In genomic region chr1:176522310-176522846, GRCh38 we compare ENCODE assay signal across 12 cellular contexts. TPM values are rescaled to one million over a fixed set of nuclear protein-coding genes. Genes with fewer than 3 reads are reported as not detected.
A peak's percentile ranks its signal among the peaks of the same experiment; 100 is the strongest.
DNase-seq lines count a peak whose midpoint lies in the region; ATAC-seq and TF ChIP-seq lines count a peak whose summit lies in the region.
"Had no signal": no experiment of that assay in that cellular context is flagged by ENCODE, and none has a peak within 500 bp of the region (broad histone marks: within the 10 kb centered on the region; RNA-seq: fewer than 3 reads in every experiment).

No MANE protein-coding gene starts in this region.

- H3K27me3 ChIP-seq in esophagus muscularis mucosa: peaks cover 0 to 4% (median 0%) of the 10 kb centered on the region in 4 donors

- TF ChIP-seq CTCF in esophagus muscularis mucosa (IDR thresholded peaks at IDR 0.05): no peak
- no peak for TF ChIP-seq CTCF in mucosa of descending colon (IDR thresholded peaks at IDR 0.05)

- no peak overlapping the region for H3K27ac Mint-ChIP-seq in activated naive CD4-positive, alpha-beta T cell treated with anti-CD3 and anti-CD28 coated beads, Interleukin-2, amount 50 U/mL, for 72 hours
- H3K27ac Mint-ChIP-seq: CD4-positive, alpha-beta T cell had no signal

- H3K9me3 Mint-ChIP-seq in activated naive CD4-positive, alpha-beta T cell treated with anti-CD3 and anti-CD28 coated beads, Interleukin-2, amount 50 U/mL, for 72 hours: peaks cover 0 to 11% of the 10 kb centered on the region in 2 donors
- H3K9me3 Mint-ChIP-seq: CD4-positive, alpha-beta T cell had no signal

- ATAC-seq in mucosa of descending colon: peak; percentile 55
- ATAC-seq in activated naive CD4-positive, alpha-beta T cell treated with anti-CD3 and anti-CD28 coated beads, Interleukin-2, amount 50 U/mL, for 72 hours: no peak
- ATAC-seq in HG03565 (IDR thresholded peaks at IDR 0.05; ENCODE audit: unreplicated experiment): no peak

- H3K4me1 ChIP-seq in esophagus muscularis mucosa: no peaks in the 10 kb centered on the region
- H3K4me1 ChIP-seq in mucosa of descending colon (ENCODE audit: low read depth): no peaks in the 10 kb centered on the region

- WGBS in esophagus muscularis mucosa: 74% methylated on average over 3 of the region's 3 CpGs

- H3K36me3 ChIP-seq in esophagus muscularis mucosa (no peaks in the 10 kb centered on the region), mucosa of descending colon (ENCODE audit: low read depth) (no peaks in the 10 kb centered on the region)

- peaks cover 0 to 10% of the 10 kb centered on the region in 2 donors for H3K36me3 Mint-ChIP-seq in activated naive CD4-positive, alpha-beta T cell treated with anti-CD3 and anti-CD28 coated beads, Interleukin-2, amount 50 U/mL, for 72 hours

- H3K9me3 ChIP-seq in esophagus muscularis mucosa (no peaks in the 10 kb centered on the region), mucosa of descending colon (no peaks in the 10 kb centered on the region)

- no peak overlapping the region for H3K4me3 ChIP-seq in esophagus muscularis mucosa
- H3K4me3 ChIP-seq in mucosa of descending colon: no peak overlapping the region
- H3K4me3 ChIP-seq: SK-N-MC had no signal

- intact Hi-C loops in esophagus muscularis mucosa (cut with DNase I): no loop called here
- intact Hi-C loops in mucosa of descending colon (cut with DNase I, micrococcal nuclease): no loop called here

- TF ChIP-seq EP300 in esophagus muscularis mucosa (IDR thresholded peaks at IDR 0.05): no peak

- DNase-seq in DMS153 treated with DMSO at 0.1 percent for 48 hours (lab: John Stamatoyannopoulos, UW; ENCODE audit: unreplicated experiment) (peak; percentile 22), LoVo (ENCODE audit: low spot score) (peak; percentile 2), esophagus muscularis mucosa (ENCODE audit: extremely low spot score) (peak; percentile 88), mucosa of descending colon (no peak), DMS 273 treated with DMSO at 0.1 percent for 48 hours (lab: John Stamatoyannopoulos, UW) (no peak)
- DNase-seq in activated naive CD4-positive, alpha-beta T cell treated with anti-CD3 and anti-CD28 coated beads, Interleukin-2, amount 50 U/mL, for 72 hours (ENCODE audit: low spot score in 2 of 2): no peak
- DNase-seq: CD4-positive, alpha-beta T cell; KG1; NCI-H187 treated with DMSO at 0.1 percent for 48 hours; NCI-H2171 treated with DMSO at 0.1 percent for 48 hours had no signal

- TF ChIP-seq POLR2A in esophagus muscularis mucosa (IDR thresholded peaks at IDR 0.05; ENCODE audit: low read depth): no peak

- no peak overlapping the region for H3K27ac ChIP-seq in esophagus muscularis mucosa (replicated peaks in 1 of 4)
- H3K27ac ChIP-seq: SK-N-MC had no signal

RNA-seq across cellular contexts. Expression of gene PAPPA2, which starts 59.4 kb away (rescaled TPM):
- 1 to 10 TPM in 1 of 4 donors, under 1 TPM in 3; under 0.01 to 3.1 (median 0.45) TPM for total RNA-seq in esophagus muscularis mucosa
- total RNA-seq in mucosa of descending colon: 1 to 10 TPM; 1.0 to 5.1 (median 1.1) TPM
- 1 to 10 TPM; 1.3 to 2.1 TPM for total RNA-seq in activated naive CD4-positive, alpha-beta T cell treated with anti-CD3 and anti-CD28 coated beads, Interleukin-2, amount 50 U/mL, for 72 hours
- total RNA-seq: CD4-positive, alpha-beta T cell had no signal

Comparison
In these comparisons a context has a peak if more than half of its experiments do, and no peak if none do; other contexts are left out.
1. DNase-seq: peak in DMS153 treated with DMSO at 0.1 percent for 48 hours (single experiment), LoVo (single experiment) and esophagus muscularis mucosa (single experiment); none in mucosa of descending colon (0 of 3), activated naive CD4-positive, alpha-beta T cell treated with anti-CD3 and anti-CD28 coated beads, Interleukin-2, amount 50 U/mL, for 72 hours (0 of 2) and DMS 273 treated with DMSO at 0.1 percent for 48 hours (single experiment).